11 cellular contexts compared by ENCODE assay signal in genomic region chr3:10017636-10018292, GRCh38. TPM values are rescaled to one million over a fixed set of nuclear protein-coding genes. Genes with fewer than 3 reads are reported as not detected.
A peak's percentile ranks its signal among the peaks of the same experiment; 100 is the strongest.
DNase-seq lines count a peak whose midpoint lies in the region; ATAC-seq and TF ChIP-seq lines count a peak whose summit lies in the region.
"Had no signal": no experiment of that assay in that cellular context is flagged by ENCODE, and none has a peak within 500 bp of the region (broad histone marks: within the 10 kb centered on the region; RNA-seq: fewer than 3 reads in every experiment).

No MANE protein-coding gene starts in this region.

- no peak overlapping the region for H3K27ac Mint-ChIP-seq in activated T-helper 17 cell treated with anti-CD3 and anti-CD28 coated beads, Interleukin-2, amount 50 U/mL, for 72 hours
- H3K27ac Mint-ChIP-seq: dendritic cell treated with granulocyte-macrophage colony-stimulating factor and Interleukin-4, amounts not matched to agents 40 ng/mL and 50 ng/mL, for 4 days; T-helper 17 cell had no signal

- no CpG with 5 or more reads among the region's 13 CpGs for WGBS in neuronal stem cell (ENCODE audit: extremely low coverage in 2 of 2, insufficient read length in 2 of 2, insufficient replicate concordance in 1 of 2), 2 donors
- WGBS in suprapubic skin = 88% methylated on average over 13 of the region's 13 CpGs

- no peak overlapping the region for H3K14ac ChIP-seq in neuronal stem cell (ENCODE audit: low read length)

- peaks cover 14 to 45% (median 35%) of the 10 kb centered on the region in 10 experiments for H3K4me1 ChIP-seq in BLaER1 treated with 17β-estradiol and CSF1 and Interleukin-3, amounts not matched to agents 10 nM and 100 nM
- no peaks in the 10 kb centered on the region for H3K4me1 ChIP-seq in neuronal stem cell (ENCODE audit: control insufficient read depth in 2 of 2, insufficient read depth in 1 of 2, low read depth in 1 of 2, low read length in 2 of 2)
- H3K4me1 ChIP-seq in suprapubic skin = peaks cover 14% of the 10 kb centered on the region

- peaks cover 63% of the 10 kb centered on the region for H3K36me3 Mint-ChIP-seq in activated T-helper 17 cell treated with anti-CD3 and anti-CD28 coated beads, Interleukin-2, amount 50 U/mL, for 72 hours (ENCODE audit: low read depth)

- H4K20me1 ChIP-seq in BLaER1 treated with 17β-estradiol and CSF1 and Interleukin-3, amounts not matched to agents 10 nM and 100 nM = peaks cover 0 to 17% (median 0%) of the 10 kb centered on the region in 11 experiments; a peak in 3 of 22 replicates

- H3K4me3 ChIP-seq in BLaER1 treated with 17β-estradiol and CSF1 and Interleukin-3, amounts not matched to agents 10 nM and 100 nM = no peak overlapping the region
- no peak overlapping the region for H3K4me3 ChIP-seq in neuronal stem cell (ENCODE audit: low read length in 2 of 2)
- no peak overlapping the region for H3K4me3 ChIP-seq in suprapubic skin

- H3K9me3 Mint-ChIP-seq in activated T-helper 17 cell treated with anti-CD3 and anti-CD28 coated beads, Interleukin-2, amount 50 U/mL, for 72 hours = no peaks in the 10 kb centered on the region
- H3K9me3 Mint-ChIP-seq: dendritic cell treated with granulocyte-macrophage colony-stimulating factor and Interleukin-4, amounts not matched to agents 40 ng/mL and 50 ng/mL, for 4 days had no signal

- H2BK15ac ChIP-seq in neuronal stem cell (ENCODE audit: low read length) = no peak overlapping the region

- no peaks in the 10 kb centered on the region for H3K9me3 ChIP-seq in BLaER1 treated with 17β-estradiol and CSF1 and Interleukin-3, amounts not matched to agents 10 nM and 100 nM (replicated peaks in 1 of 11)
- no peaks in the 10 kb centered on the region for H3K9me3 ChIP-seq in neuronal stem cell (replicated peaks in 1 of 2; ENCODE audit: control insufficient read depth in 2 of 2, insufficient read depth in 1 of 2, low read depth in 1 of 2, low read length in 2 of 2)
- H3K9me3 ChIP-seq in suprapubic skin = no peaks in the 10 kb centered on the region

- peak overlapping the region in 1 of 11 experiments; percentile 25; a peak in 1 of 22 replicates for H3K9ac ChIP-seq in BLaER1 treated with 17β-estradiol and CSF1 and Interleukin-3, amounts not matched to agents 10 nM and 100 nM
- peak overlapping the region; percentile 70 for H3K9ac ChIP-seq in neuronal stem cell (ENCODE audit: low read depth, low read length, poor library complexity)

- no peak overlapping the region for H3K23ac ChIP-seq in neuronal stem cell (ENCODE audit: low read depth, low read length, poor library complexity)

- no peaks in the 10 kb centered on the region for H3K27me3 Mint-ChIP-seq in activated T-helper 17 cell treated with anti-CD3 and anti-CD28 coated beads, Interleukin-2, amount 50 U/mL, for 72 hours
- H3K27me3 Mint-ChIP-seq: dendritic cell treated with granulocyte-macrophage colony-stimulating factor and Interleukin-4, amounts not matched to agents 40 ng/mL and 50 ng/mL, for 4 days; T-helper 17 cell had no signal

- H3K36me3 ChIP-seq in BLaER1 treated with 17β-estradiol and CSF1 and Interleukin-3, amounts not matched to agents 10 nM and 100 nM = peaks cover 37 to 55% (median 49%) of the 10 kb centered on the region in 11 experiments
- H3K36me3 ChIP-seq in neuronal stem cell (replicated peaks in 1 of 2; ENCODE audit: control insufficient read depth in 2 of 2, insufficient read depth in 2 of 2, low read length in 2 of 2) (peaks cover 3 to 40% of the 10 kb centered on the region in 2 donors), suprapubic skin (peaks cover 36% of the 10 kb centered on the region)

- peaks cover 3% of the 10 kb centered on the region for H3K79me1 ChIP-seq in neuronal stem cell (ENCODE audit: low read depth, low read length)

- no peak overlapping the region for H2BK5ac ChIP-seq in neuronal stem cell (ENCODE audit: low read length)

- peaks cover 9% of the 10 kb centered on the region for H3K4me1 Mint-ChIP-seq in activated T-helper 17 cell treated with anti-CD3 and anti-CD28 coated beads, Interleukin-2, amount 50 U/mL, for 72 hours

- no peak overlapping the region for H2BK12ac ChIP-seq in neuronal stem cell (ENCODE audit: low read length)

- no peak overlapping the region for H4K91ac ChIP-seq in neuronal stem cell (ENCODE audit: low read depth, low read length, poor library complexity)

- no peak overlapping the region for H2BK120ac ChIP-seq in neuronal stem cell (ENCODE audit: low read depth, low read length)

- no peak for TF ChIP-seq EP300 in suprapubic skin (IDR thresholded peaks at IDR 0.05)

- peak overlapping the region; percentile 82 for H4K8ac ChIP-seq in neuronal stem cell (ENCODE audit: low read depth, low read length)

- no peak overlapping the region for H2AFZ ChIP-seq in neuronal stem cell (ENCODE audit: low read length)

- H3K4me2 ChIP-seq in BLaER1 treated with 17β-estradiol and CSF1 and Interleukin-3, amounts not matched to agents 10 nM and 100 nM = peak overlapping the region in 6 of 11 experiments; percentile 26 to 55 (median 38); a peak in 10 of 22 replicates
- H3K4me2 ChIP-seq in neuronal stem cell (ENCODE audit: insufficient read depth, low read length, poor library complexity, severe bottlenecking) = no peak overlapping the region

- H3K4me3 Mint-ChIP-seq in activated T-helper 17 cell treated with anti-CD3 and anti-CD28 coated beads, Interleukin-2, amount 50 U/mL, for 72 hours = peak overlapping the region; percentile 10
- H3K4me3 Mint-ChIP-seq: dendritic cell treated with granulocyte-macrophage colony-stimulating factor and Interleukin-4, amounts not matched to agents 40 ng/mL and 50 ng/mL, for 4 days; T-helper 17 cell had no signal

- TF ChIP-seq CTCF in suprapubic skin (IDR thresholded peaks at IDR 0.05) = no peak

- H3K4ac ChIP-seq in neuronal stem cell (ENCODE audit: low read length) = no peak overlapping the region

- peak; percentile 98 for ATAC-seq in activated T-helper 17 cell treated with anti-CD3 and anti-CD28 coated beads, Interleukin-2, amount 50 U/mL, for 72 hours (replicated peaks)
- no peak for ATAC-seq in HG03196 (IDR thresholded peaks at IDR 0.05; ENCODE audit: unreplicated experiment)
- ATAC-seq: T-helper 17 cell had no signal

- DNase-seq in LoVo (ENCODE audit: low spot score) (peak; percentile 15), neuronal stem cell (ENCODE audit: low spot score) (no peak), anterior cingulate cortex (lab: John Stamatoyannopoulos, UW) (no peak), suprapubic skin (ENCODE audit: low spot score in 2 of 2) (no peak), GM03348 (ENCODE audit: low spot score) (no peak)
- DNase-seq: NCI-H2171, T-helper 17 cell had no signal

- H3K27me3 ChIP-seq in BLaER1 treated with 17β-estradiol and CSF1 and Interleukin-3, amounts not matched to agents 10 nM and 100 nM = no peaks in the 10 kb centered on the region
- H3K27me3 ChIP-seq in neuronal stem cell (ENCODE audit: control insufficient read depth in 3 of 3, insufficient read depth in 3 of 3, low read depth in 1 of 3, low read length in 3 of 3) (no peaks in the 10 kb centered on the region), suprapubic skin (no peaks in the 10 kb centered on the region)

- no peak for TF ChIP-seq POLR2A in suprapubic skin (IDR thresholded peaks at IDR 0.05)

- 0 out of 22 replicates have a peak overlapping the region, but pooled peaks of 1 of the 11 experiments have one; percentile 21 for H3K27ac ChIP-seq in BLaER1 treated with 17β-estradiol and CSF1 and Interleukin-3, amounts not matched to agents 10 nM and 100 nM
- no peak overlapping the region for H3K27ac ChIP-seq in neuronal stem cell (replicated peaks; ENCODE audit: low read length)
- H3K27ac ChIP-seq in suprapubic skin = no peak overlapping the region

- H2AK5ac ChIP-seq in neuronal stem cell (ENCODE audit: low read depth, low read length) = no peak overlapping the region

- no peak overlapping the region for H3K18ac ChIP-seq in neuronal stem cell (ENCODE audit: low read length)

RNA-seq across cellular contexts. Expression of gene FANCD2, which starts 8.5 kb away (rescaled TPM):
- total RNA-seq in activated T-helper 17 cell treated with anti-CD3 and anti-CD28 coated beads, Interleukin-2, amount 50 U/mL, for 72 hours = 10 to 100 TPM; 59.0 to 74.0 TPM
- 31.9 TPM for polyA plus RNA-seq in neuronal stem cell (2013, experiment 1 of 2)
- 34.8 TPM for polyA plus RNA-seq in neuronal stem cell (2013, experiment 2 of 2)
- 10 to 100 TPM in 2 of 4 donors, 1 to 10 TPM in 2; 4.9 to 23.2 (median 10.5) TPM for total RNA-seq in suprapubic skin

RNA-seq across cellular contexts. Expression of gene EMC3, which starts 31.1 kb away (rescaled TPM):
- 10 to 100 TPM; 50.3 to 59.7 TPM for total RNA-seq in activated T-helper 17 cell treated with anti-CD3 and anti-CD28 coated beads, Interleukin-2, amount 50 U/mL, for 72 hours
- 24.9 TPM for polyA plus RNA-seq in neuronal stem cell (2013, experiment 1 of 2)
- 24.7 TPM for polyA plus RNA-seq in neuronal stem cell (2013, experiment 2 of 2)
- total RNA-seq in suprapubic skin = 10 to 100 TPM; 41.8 to 82.1 (median 77.5) TPM
